1 cellular context compared by ENCODE assay signal in the genomic region with DNA sequence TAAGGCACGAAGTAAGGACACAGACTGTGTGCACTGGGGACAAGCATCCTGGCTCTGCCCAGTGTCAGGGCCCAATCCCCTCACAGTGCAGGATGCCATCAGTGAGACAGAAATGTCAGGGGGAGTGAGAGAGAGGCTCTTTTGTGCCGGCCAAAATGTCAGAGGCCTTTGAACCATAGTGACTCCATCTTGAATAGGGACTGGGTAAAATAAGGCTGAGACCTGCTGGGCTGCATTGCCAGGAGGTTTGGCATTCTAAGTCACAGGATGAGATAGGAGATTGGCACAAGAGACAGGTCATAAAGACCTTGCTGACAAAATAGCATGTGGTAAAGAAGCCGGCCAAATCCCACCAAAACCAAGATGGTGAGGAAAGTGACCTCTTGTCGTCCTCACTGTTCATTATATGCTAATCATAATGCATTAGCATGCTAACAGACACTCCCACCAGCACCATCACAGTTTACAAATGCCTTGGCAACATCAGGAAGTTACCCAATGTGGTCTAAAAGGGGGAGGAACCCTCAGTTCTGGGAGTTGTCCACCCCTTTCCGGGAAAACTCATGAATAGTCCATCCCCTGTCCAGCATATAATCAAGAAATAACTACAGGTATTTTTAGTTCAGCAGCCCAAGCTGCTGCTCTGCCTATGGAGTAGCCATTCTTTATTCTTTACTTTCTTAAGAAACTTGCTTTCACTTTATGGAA.
TF ChIP-seq lines count a peak whose summit lies in the region.

No MANE protein-coding gene starts in this region.

TF ChIP-seq in K562, 482 proteins besides CTCF, POLR2A, EP300 and RAD21 (continued from another document and continues in another):
- TF ChIP-seq, protein P1, sequence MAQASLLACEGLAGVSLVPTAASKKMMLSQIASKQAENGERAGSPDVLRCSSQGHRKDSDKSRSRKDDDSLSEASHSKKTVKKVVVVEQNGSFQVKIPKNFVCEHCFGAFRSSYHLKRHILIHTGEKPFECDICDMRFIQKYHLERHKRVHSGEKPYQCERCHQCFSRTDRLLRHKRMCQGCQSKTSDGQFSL (CRISPR knock-in tag; IDR thresholded peaks at IDR 0.05), result no peak
- TF ChIP-seq, protein P1 (tag; IDR thresholded peaks at IDR 0.05), result peak in 1 of 2 experiments; percentile 95; a peak in 2 of 4 replicates
- TF ChIP-seq BRD9 (IDR thresholded peaks at IDR 0.05; ENCODE audit: low read depth, partially characterized antibody) (no peak), ZNF717 (CRISPR knock-in tag; IDR thresholded peaks at IDR 0.05) (no peak), JUND (IDR thresholded peaks at IDR 0.05; ENCODE audit: borderline replicate concordance, low read depth, low read length) (no peak), JUND (tag; IDR thresholded peaks at IDR 0.05; ENCODE audit: borderline replicate concordance, low read depth, low read length) (no peak), JUN (IDR thresholded peaks at IDR 0.05; ENCODE audit: borderline replicate concordance, low read depth, low read length) (no peak), JUN (CRISPR knock-in tag; IDR thresholded peaks at IDR 0.05; ENCODE audit: borderline replicate concordance) (no peak), NR2F6 (CRISPR knock-in tag; IDR thresholded peaks at IDR 0.05) (no peak), ZNF57 (CRISPR knock-in tag; IDR thresholded peaks at IDR 0.05) (peak; percentile 72; the same call in 1 of the 2 replicates), KLF1 (tag; IDR thresholded peaks at IDR 0.05) (peak; percentile 69; the same call in 1 of the 2 replicates), WHSC1 (IDR thresholded peaks at IDR 0.05; ENCODE audit: low read length) (no peak), EHMT2 (IDR thresholded peaks at IDR 0.05) (no peak), ZNF184 (CRISPR knock-in tag; IDR thresholded peaks at IDR 0.05) (no peak), TOE1 (IDR thresholded peaks at IDR 0.05; ENCODE audit: borderline replicate concordance) (no peak), TOE1 (CRISPR knock-in tag; IDR thresholded peaks at IDR 0.05; ENCODE audit: borderline replicate concordance, low read depth) (no peak), GATA2 (CRISPR knock-in tag; IDR thresholded peaks at IDR 0.05) (no peak), RUNX1 (IDR thresholded peaks at IDR 0.05; ENCODE audit: low read depth) (no peak), TARDBP (IDR thresholded peaks at IDR 0.05) (no peak), MYBL2 (IDR thresholded peaks at IDR 0.05; ENCODE audit: low read depth) (no peak), MYBL2 (CRISPR knock-in tag; IDR thresholded peaks at IDR 0.05; ENCODE audit: borderline replicate concordance) (no peak), ESRRA (IDR thresholded peaks at IDR 0.05; ENCODE audit: borderline replicate concordance, low read depth) (no peak), CXXC5 (CRISPR knock-in tag; IDR thresholded peaks at IDR 0.05) (peak; percentile 80), KLF13 (tag; IDR thresholded peaks at IDR 0.05; ENCODE audit: borderline replicate concordance, low read depth) (peak; percentile 78; the same call in 1 of the 2 replicates), BACH1 (tag; IDR thresholded peaks at IDR 0.05) (peak; percentile 89), ZNF311 (CRISPR knock-in tag; IDR thresholded peaks at IDR 0.05) (peak; percentile 92), ATF7 (IDR thresholded peaks at IDR 0.05) (peak; percentile 57; the same call in 1 of the 2 replicates), ZNF121 (CRISPR knock-in tag; conservative IDR thresholded peaks at IDR 0.05) (no peak), ZNF274 (IDR thresholded peaks at IDR 0.05; ENCODE audit: borderline replicate concordance, low read depth, low read length) (no peak), CBFA2T3 (IDR thresholded peaks at IDR 0.05) (no peak), PTRF (tag; IDR thresholded peaks at IDR 0.05) (peak; percentile 91), SIRT6 (IDR thresholded peaks at IDR 0.05; ENCODE audit: low read depth, low read length) (no peak), ILK (tag; IDR thresholded peaks at IDR 0.05; ENCODE audit: borderline replicate concordance, low read depth) (peak; percentile 74; the same call in 1 of the 2 replicates)
- TF ChIP-seq, protein P2, sequence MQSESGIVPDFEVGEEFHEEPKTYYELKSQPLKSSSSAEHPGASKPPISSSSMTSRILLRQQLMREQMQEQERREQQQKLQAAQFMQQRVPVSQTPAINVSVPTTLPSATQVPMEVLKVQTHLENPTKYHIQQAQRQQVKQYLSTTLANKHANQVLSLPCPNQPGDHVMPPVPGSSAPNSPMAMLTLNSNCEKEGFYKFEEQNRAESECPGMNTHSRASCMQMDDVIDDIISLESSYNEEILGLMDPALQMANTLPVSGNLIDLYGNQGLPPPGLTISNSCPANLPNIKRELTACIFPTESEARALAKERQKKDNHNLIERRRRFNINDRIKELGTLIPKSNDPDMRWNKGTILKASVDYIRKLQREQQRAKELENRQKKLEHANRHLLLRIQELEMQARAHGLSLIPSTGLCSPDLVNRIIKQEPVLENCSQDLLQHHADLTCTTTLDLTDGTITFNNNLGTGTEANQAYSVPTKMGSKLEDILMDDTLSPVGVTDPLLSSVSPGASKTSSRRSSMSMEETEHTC (IDR thresholded peaks at IDR 0.05), result no peak
- TF ChIP-seq, protein P3, sequence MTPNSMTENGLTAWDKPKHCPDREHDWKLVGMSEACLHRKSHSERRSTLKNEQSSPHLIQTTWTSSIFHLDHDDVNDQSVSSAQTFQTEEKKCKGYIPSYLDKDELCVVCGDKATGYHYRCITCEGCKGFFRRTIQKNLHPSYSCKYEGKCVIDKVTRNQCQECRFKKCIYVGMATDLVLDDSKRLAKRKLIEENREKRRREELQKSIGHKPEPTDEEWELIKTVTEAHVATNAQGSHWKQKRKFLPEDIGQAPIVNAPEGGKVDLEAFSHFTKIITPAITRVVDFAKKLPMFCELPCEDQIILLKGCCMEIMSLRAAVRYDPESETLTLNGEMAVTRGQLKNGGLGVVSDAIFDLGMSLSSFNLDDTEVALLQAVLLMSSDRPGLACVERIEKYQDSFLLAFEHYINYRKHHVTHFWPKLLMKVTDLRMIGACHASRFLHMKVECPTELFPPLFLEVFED (CRISPR knock-in tag; conservative IDR thresholded peaks at IDR 0.05), result 0 out of 2 replicates have a peak, but pooled peaks have one; percentile 60
- TF ChIP-seq, protein P4, sequence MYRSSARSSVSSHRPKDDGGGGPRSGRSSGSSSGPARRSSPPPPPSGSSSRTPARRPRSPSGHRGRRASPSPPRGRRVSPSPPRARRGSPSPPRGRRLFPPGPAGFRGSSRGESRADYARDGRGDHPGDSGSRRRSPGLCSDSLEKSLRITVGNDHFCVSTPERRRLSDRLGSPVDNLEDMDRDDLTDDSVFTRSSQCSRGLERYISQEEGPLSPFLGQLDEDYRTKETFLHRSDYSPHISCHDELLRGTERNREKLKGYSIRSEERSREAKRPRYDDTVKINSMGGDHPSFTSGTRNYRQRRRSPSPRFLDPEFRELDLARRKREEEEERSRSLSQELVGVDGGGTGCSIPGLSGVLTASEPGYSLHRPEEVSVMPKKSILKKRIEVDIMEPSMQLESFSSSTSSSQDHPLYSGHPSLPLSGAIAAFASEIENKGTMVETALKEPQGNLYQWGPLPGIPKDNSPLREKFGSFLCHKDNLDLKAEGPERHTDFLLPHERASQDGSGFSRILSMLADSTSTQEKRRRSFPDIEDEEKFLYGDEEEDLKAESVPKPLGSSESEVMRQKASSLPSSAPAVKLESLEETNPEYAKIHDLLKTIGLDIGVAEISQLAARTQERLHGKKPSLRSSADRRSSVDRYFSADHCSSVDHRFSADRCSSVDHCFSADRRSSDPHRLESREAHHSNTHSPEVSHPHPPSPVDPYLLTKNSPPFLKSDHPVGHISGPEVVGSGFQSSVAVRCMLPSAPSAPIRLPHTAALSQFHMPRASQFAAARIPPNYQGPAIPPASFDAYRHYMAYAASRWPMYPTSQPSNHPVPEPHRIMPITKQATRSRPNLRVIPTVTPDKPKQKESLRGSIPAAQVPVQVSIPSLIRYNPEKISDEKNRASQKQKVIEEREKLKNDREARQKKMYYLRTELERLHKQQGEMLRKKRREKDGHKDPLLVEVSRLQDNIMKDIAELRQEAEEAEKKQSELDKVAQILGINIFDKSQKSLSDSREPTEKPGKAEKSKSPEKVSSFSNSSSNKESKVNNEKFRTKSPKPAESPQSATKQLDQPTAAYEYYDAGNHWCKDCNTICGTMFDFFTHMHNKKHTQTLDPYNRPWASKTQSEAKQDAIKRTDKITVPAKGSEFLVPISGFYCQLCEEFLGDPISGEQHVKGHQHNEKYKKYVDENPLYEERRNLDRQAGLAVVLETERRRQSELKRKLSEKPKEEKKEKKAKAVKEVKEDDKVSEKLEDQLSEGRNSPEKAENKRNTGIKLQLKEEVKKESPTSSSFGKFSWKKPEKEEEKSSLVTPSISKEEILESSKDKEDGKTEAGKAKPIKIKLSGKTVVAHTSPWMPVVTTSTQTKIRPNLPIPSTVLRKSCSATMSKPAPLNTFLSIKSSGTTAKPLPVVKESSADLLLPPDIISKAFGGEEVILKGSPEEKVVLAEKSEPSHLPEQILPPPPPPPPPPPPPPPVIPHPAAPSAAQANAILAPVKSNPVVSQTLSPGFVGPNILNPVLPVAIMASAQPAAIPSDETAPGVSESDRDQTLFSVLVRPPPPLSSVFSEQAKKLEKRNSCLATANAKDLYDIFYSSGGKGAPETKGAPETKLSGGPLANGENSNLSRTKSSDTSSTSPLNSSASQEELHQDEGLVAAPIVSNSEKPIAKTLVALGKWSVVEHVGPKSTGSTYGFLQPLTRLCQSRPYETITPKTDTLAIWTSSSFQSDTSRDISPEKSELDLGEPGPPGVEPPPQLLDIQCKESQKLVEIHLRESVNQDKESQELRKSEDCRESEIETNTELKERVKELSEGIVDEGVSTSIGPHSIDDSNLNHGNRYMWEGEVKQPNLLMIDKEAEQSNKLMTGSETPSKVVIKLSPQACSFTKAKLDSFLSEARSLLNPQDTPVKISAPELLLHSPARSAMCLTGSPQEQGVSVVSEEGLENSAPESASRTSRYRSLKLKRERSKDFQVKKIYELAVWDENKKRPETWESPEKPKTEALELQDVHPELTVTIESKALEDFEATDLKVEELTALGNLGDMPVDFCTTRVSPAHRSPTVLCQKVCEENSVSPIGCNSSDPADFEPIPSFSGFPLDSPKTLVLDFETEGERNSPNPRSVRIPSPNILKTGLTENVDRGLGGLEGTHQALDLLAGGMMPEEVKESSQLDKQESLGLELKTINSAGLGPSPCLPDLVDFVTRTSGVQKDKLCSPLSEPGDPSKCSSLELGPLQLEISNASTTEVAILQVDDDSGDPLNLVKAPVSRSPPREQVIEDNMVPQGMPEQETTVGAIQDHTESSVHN (IDR thresholded peaks at IDR 0.05; ENCODE audit: borderline replicate concordance in 1 of 2, low read depth in 1 of 2), result no peak
- TF ChIP-seq, protein P5, sequence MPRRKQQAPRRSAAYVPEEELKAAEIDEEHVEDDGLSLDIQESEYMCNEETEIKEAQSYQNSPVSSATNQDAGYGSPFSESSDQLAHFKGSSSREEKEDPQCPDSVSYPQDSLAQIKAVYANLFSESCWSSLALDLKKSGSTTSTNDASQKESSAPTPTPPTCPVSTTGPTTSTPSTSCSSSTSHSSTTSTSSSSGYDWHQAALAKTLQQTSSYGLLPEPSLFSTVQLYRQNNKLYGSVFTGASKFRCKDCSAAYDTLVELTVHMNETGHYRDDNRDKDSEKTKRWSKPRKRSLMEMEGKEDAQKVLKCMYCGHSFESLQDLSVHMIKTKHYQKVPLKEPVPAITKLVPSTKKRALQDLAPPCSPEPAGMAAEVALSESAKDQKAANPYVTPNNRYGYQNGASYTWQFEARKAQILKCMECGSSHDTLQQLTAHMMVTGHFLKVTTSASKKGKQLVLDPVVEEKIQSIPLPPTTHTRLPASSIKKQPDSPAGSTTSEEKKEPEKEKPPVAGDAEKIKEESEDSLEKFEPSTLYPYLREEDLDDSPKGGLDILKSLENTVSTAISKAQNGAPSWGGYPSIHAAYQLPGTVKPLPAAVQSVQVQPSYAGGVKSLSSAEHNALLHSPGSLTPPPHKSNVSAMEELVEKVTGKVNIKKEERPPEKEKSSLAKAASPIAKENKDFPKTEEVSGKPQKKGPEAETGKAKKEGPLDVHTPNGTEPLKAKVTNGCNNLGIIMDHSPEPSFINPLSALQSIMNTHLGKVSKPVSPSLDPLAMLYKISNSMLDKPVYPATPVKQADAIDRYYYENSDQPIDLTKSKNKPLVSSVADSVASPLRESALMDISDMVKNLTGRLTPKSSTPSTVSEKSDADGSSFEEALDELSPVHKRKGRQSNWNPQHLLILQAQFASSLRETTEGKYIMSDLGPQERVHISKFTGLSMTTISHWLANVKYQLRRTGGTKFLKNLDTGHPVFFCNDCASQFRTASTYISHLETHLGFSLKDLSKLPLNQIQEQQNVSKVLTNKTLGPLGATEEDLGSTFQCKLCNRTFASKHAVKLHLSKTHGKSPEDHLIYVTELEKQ (CRISPR knock-in tag; IDR thresholded peaks at IDR 0.05), result peak; percentile 81; the same call in 1 of the 2 replicates
- TF ChIP-seq, protein P6, sequence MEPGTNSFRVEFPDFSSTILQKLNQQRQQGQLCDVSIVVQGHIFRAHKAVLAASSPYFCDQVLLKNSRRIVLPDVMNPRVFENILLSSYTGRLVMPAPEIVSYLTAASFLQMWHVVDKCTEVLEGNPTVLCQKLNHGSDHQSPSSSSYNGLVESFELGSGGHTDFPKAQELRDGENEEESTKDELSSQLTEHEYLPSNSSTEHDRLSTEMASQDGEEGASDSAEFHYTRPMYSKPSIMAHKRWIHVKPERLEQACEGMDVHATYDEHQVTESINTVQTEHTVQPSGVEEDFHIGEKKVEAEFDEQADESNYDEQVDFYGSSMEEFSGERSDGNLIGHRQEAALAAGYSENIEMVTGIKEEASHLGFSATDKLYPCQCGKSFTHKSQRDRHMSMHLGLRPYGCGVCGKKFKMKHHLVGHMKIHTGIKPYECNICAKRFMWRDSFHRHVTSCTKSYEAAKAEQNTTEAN (CRISPR knock-in tag; IDR thresholded peaks at IDR 0.05), result no peak
- TF ChIP-seq, protein P7, sequence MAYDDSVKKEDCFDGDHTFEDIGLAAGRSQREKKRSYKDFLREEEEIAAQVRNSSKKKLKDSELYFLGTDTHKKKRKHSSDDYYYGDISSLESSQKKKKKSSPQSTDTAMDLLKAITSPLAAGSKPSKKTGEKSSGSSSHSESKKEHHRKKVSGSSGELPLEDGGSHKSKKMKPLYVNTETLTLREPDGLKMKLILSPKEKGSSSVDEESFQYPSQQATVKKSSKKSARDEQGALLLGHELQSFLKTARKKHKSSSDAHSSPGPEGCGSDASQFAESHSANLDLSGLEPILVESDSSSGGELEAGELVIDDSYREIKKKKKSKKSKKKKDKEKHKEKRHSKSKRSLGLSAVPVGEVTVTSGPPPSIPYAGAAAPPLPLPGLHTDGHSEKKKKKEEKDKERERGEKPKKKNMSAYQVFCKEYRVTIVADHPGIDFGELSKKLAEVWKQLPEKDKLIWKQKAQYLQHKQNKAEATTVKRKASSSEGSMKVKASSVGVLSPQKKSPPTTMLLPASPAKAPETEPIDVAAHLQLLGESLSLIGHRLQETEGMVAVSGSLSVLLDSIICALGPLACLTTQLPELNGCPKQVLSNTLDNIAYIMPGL (CRISPR knock-in tag; IDR thresholded peaks at IDR 0.05), result no peak
